Comparison of ENCODE assay signal across 1 cellular context in genomic region chr7:2621948-2622640, GRCh38.
TF ChIP-seq lines count a peak whose summit lies in the region.

No MANE protein-coding gene starts in this region.

TF ChIP-seq in IMR-90, 13 proteins besides CTCF, POLR2A, EP300 and RAD21 (continued from another document):
- TF ChIP-seq CEBPB (IDR thresholded peaks at IDR 0.05; ENCODE audit: low read depth, low read length) = no peak
- TF ChIP-seq RFX5 (IDR thresholded peaks at IDR 0.05; ENCODE audit: low read depth, low read length) = no peak
- no peak for TF ChIP-seq USF2 (IDR thresholded peaks at IDR 0.05; ENCODE audit: low read depth, low read length)
- no peak for TF ChIP-seq RCOR1 (IDR thresholded peaks at IDR 0.05; ENCODE audit: insufficient replicate concordance, low read length)
- TF ChIP-seq MAFK (IDR thresholded peaks at IDR 0.05; ENCODE audit: low read depth, low read length) = no peak
- TF ChIP-seq SMC3 (IDR thresholded peaks at IDR 0.05; ENCODE audit: low read depth, low read length) = no peak
- TF ChIP-seq FOS (IDR thresholded peaks at IDR 0.05; ENCODE audit: low read depth, low read length) = no peak
- TF ChIP-seq MAZ (IDR thresholded peaks at IDR 0.05; ENCODE audit: borderline replicate concordance, low read depth, low read length) = no peak
